Comparison of ENCODE assay signal across 8 cellular contexts in genomic region chr17:68511254-68511670, GRCh38. TPM values are rescaled to one million over a fixed set of nuclear protein-coding genes. Genes with fewer than 3 reads are reported as not detected.
DNase-seq lines count a peak whose midpoint lies in the region; ATAC-seq, FAIRE-seq and TF ChIP-seq lines count a peak whose summit lies in the region.

No MANE protein-coding gene starts in this region.

- H3K4me3 ChIP-seq in WI38 (ENCODE audit: low read depth, low read length): peak overlapping the region; percentile 80
- H3K4me3 ChIP-seq in right cardiac atrium (ENCODE audit: low read length): peak overlapping the region; percentile 68
- peak overlapping the region; percentile 81 to 89 for H3K4me3 ChIP-seq in small intestine (ENCODE audit: low read depth in 1 of 2, low read length in 2 of 2)

- peak overlapping the region; percentile 76 for H3K27ac Mint-ChIP-seq in activated CD8-positive, alpha-beta memory T cell treated with anti-CD3 and anti-CD28 coated beads, Interleukin-2, amount 10 ng/mL, durations not matched to agents 7 days and 5 days

- H3K4me3 Mint-ChIP-seq in activated CD8-positive, alpha-beta memory T cell treated with anti-CD3 and anti-CD28 coated beads, Interleukin-2, amount 10 ng/mL, durations not matched to agents 7 days and 5 days: peak overlapping the region; percentile 71

- no peak for FAIRE-seq in small intestine (lab: Jason Lieb, UNC)

- peaks cover 26% of the 10 kb centered on the region for H3K36me3 Mint-ChIP-seq in activated CD8-positive, alpha-beta memory T cell treated with anti-CD3 and anti-CD28 coated beads, Interleukin-2, amount 10 ng/mL, durations not matched to agents 7 days and 5 days

- 7% methylated on average over 10 of the region's 10 CpGs for WGBS in right cardiac atrium
- WGBS in small intestine, 3 donors: 6 to 10% (median 9%) methylated on average over 10 of the region's 10 CpGs

- intact Hi-C loops in right cardiac atrium (cut with DNase I): loop anchor here in 1 of 4 donors (10.0 kb wide), 1 partner anchor 46 kb away; no protein-coding TSS in a partner anchor

- no peak for DNase-seq in activated CD8-positive, alpha-beta memory T cell treated with anti-CD3 and anti-CD28 coated beads, Interleukin-2, amount 10 ng/mL, durations not matched to agents 7 days and 5 days
- no peak for DNase-seq in activated CD8-positive, alpha-beta memory T cell treated with anti-CD3 and anti-CD28 coated beads, Interleukin-2, amount 50 U/mL, for 48 hours
- DNase-seq in right cardiac atrium: no peak
- DNase-seq in small intestine: peak; percentile 43
- no peak for DNase-seq in NCI-H774 (lab: John Stamatoyannopoulos, UW)
- no peak for DNase-seq in NCI-H2196 (lab: John Stamatoyannopoulos, UW; ENCODE audit: unreplicated experiment)

- H3K36me3 ChIP-seq in small intestine (ENCODE audit: control insufficient read depth in 2 of 2, insufficient read depth in 2 of 2, low read length in 2 of 2): peaks cover 0 to 2% of the 10 kb centered on the region in 2 donors

- no peaks in the 10 kb centered on the region for H3K27me3 Mint-ChIP-seq in activated CD8-positive, alpha-beta memory T cell treated with anti-CD3 and anti-CD28 coated beads, Interleukin-2, amount 10 ng/mL, durations not matched to agents 7 days and 5 days

- TF ChIP-seq CTCF in WI38 (IDR thresholded peaks at IDR 0.05; ENCODE audit: low read depth, low read length): no peak

- no peaks in the 10 kb centered on the region for H3K27me3 ChIP-seq in right cardiac atrium (ENCODE audit: control insufficient read depth, insufficient read depth)
- H3K27me3 ChIP-seq in small intestine (ENCODE audit: control insufficient read depth in 2 of 2, insufficient read depth in 2 of 2, low read length in 2 of 2): no peaks in the 10 kb centered on the region

- CTCF ChIA-PET in activated CD8-positive, alpha-beta memory T cell treated with anti-CD3 and anti-CD28 coated beads, Interleukin-2, amount 10 ng/mL, durations not matched to agents 7 days and 5 days (lab: Charles Lee): interaction anchor here (0.6 to 2.8 kb wide), 3 partner anchors 11 to 205 kb away, joined by 3 to 20 read pairs (median 3); no protein-coding TSS in a partner anchor

- H3K4me1 ChIP-seq in right cardiac atrium (ENCODE audit: control insufficient read depth, insufficient read depth, low read length): no peaks in the 10 kb centered on the region
- peaks cover 0 to 2% of the 10 kb centered on the region in 2 donors for H3K4me1 ChIP-seq in small intestine (ENCODE audit: control insufficient read depth in 2 of 2, insufficient read depth in 1 of 2, low read depth in 1 of 2, low read length in 1 of 2)

- H3K4me1 Mint-ChIP-seq in activated CD8-positive, alpha-beta memory T cell treated with anti-CD3 and anti-CD28 coated beads, Interleukin-2, amount 10 ng/mL, durations not matched to agents 7 days and 5 days: peaks cover 70% of the 10 kb centered on the region

- no peak for ATAC-seq in activated CD8-positive, alpha-beta memory T cell treated with anti-CD3 and anti-CD28 coated beads, Interleukin-2, amount 10 ng/mL, durations not matched to agents 7 days and 5 days
- ATAC-seq in right cardiac atrium: no peak
- ATAC-seq in GM19324 (IDR thresholded peaks at IDR 0.05; ENCODE audit: low FRiP score, unreplicated experiment): no peak

- H3K9me3 ChIP-seq in right cardiac atrium (ENCODE audit: control insufficient read depth, low read length) (no peaks in the 10 kb centered on the region), small intestine (ENCODE audit: control insufficient read depth, low read depth) (no peaks in the 10 kb centered on the region)

- H3K9me3 Mint-ChIP-seq in activated CD8-positive, alpha-beta memory T cell treated with anti-CD3 and anti-CD28 coated beads, Interleukin-2, amount 10 ng/mL, durations not matched to agents 7 days and 5 days (ENCODE audit: low read depth): no peaks in the 10 kb centered on the region

- H3K27ac ChIP-seq in right cardiac atrium (ENCODE audit: low read length) (peak overlapping the region; percentile 98), small intestine (ENCODE audit: low read depth in 1 of 2, low read length in 1 of 2) (peak overlapping the region; percentile 95)

RNA-seq across cellular contexts. Expression of gene PRKAR1A, which starts 1.0 kb away (rescaled TPM):
- total RNA-seq in activated CD8-positive, alpha-beta memory T cell treated with anti-CD3 and anti-CD28 coated beads, Interleukin-2, amount 10 ng/mL, durations not matched to agents 7 days and 5 days: 100 to 1,000 TPM; 215 to 293 TPM
- 100 to 1,000 TPM; 545 to 768 (median 595) TPM for total RNA-seq in right cardiac atrium
- polyA plus RNA-seq in right cardiac atrium: 187 TPM
- polyA plus RNA-seq in small intestine: 10 to 100 TPM; 22.4 to 61.6 (median 32.7) TPM

RNA-seq across cellular contexts. Expression of gene WIPI1, which starts 54.0 kb away (rescaled TPM):
- total RNA-seq in activated CD8-positive, alpha-beta memory T cell treated with anti-CD3 and anti-CD28 coated beads, Interleukin-2, amount 10 ng/mL, durations not matched to agents 7 days and 5 days: 10 to 100 TPM; 45.5 to 47.7 TPM
- 10 to 100 TPM; 42.6 to 71.3 (median 53.5) TPM for total RNA-seq in right cardiac atrium
- polyA plus RNA-seq in right cardiac atrium (44.2 TPM), small intestine (10 to 100 TPM; 11.6 to 21.6 (median 18.1) TPM)
